15 cellular contexts compared by ENCODE assay signal in genomic region chr12:54240971-54241588, GRCh38. TPM values are rescaled to one million over a fixed set of nuclear protein-coding genes. Genes with fewer than 3 reads are reported as not detected.
DNase-seq lines count a peak whose midpoint lies in the region; ATAC-seq and TF ChIP-seq lines count a peak whose summit lies in the region.
"Had no signal": no experiment of that assay in that cellular context is flagged by ENCODE, and none has a peak within 500 bp of the region (broad histone marks: within the 10 kb centered on the region; RNA-seq: fewer than 3 reads in every experiment).

No MANE protein-coding gene starts in this region.

- peaks cover 0 to 79% of the 10 kb centered on the region in 2 donors for H3K36me3 ChIP-seq in left lung

- intact Hi-C loops in left lung (cut with DNase I) = no loop called here

- H3K9me3 Mint-ChIP-seq in brain = no peaks in the 10 kb centered on the region

- TF ChIP-seq CTCF in GM13977 (IDR thresholded peaks at IDR 0.05; ENCODE audit: extremely low read depth, insufficient read depth, missing control alignments) (no peak), brain (conservative IDR thresholded peaks at IDR 0.05) (no peak), left lung (IDR thresholded peaks at IDR 0.05) (no peak)

- DNase-seq in GM13977 (ENCODE audit: low spot score) (peak; percentile 62), left lung (no peak), hippocampal formation (lab: John Stamatoyannopoulos, UW) (no peak), NCI-H2029 (lab: John Stamatoyannopoulos, UW) (no peak)
- DNase-seq: activated CD8-positive, alpha-beta memory T cell treated with anti-CD3 and anti-CD28 coated beads, Interleukin-2, amount 50 U/mL, for 48 hours; central memory CD4-positive, alpha-beta T cell; COR-L47; NCI-H1417 treated with DMSO at 0.1 percent for 48 hours; stimulated activated CD4-positive, alpha-beta T cell treated with anti-CD3 and anti-CD28 coated beads, Interleukin-4, amount 100 ng/mL, for 24 hours had no signal

- H3K27me3 ChIP-seq in left lung = no peaks in the 10 kb centered on the region
- H3K27me3 ChIP-seq: esophagus muscularis mucosa had no signal

- no peak overlapping the region for H3K4me3 ChIP-seq in left lung
- H3K4me3 ChIP-seq: esophagus muscularis mucosa had no signal

- H3K27me3 Mint-ChIP-seq in brain = no peaks in the 10 kb centered on the region

- peaks cover 72% of the 10 kb centered on the region for H3K36me3 Mint-ChIP-seq in brain

- no peak overlapping the region for H3K4me3 Mint-ChIP-seq in brain

- peaks cover 22% of the 10 kb centered on the region for H3K4me1 Mint-ChIP-seq in brain

- no peaks in the 10 kb centered on the region for H3K9me3 ChIP-seq in left lung
- H3K9me3 ChIP-seq: esophagus muscularis mucosa had no signal

- no peaks in the 10 kb centered on the region for H3K4me1 ChIP-seq in left lung
- H3K4me1 ChIP-seq: esophagus muscularis mucosa had no signal

- in situ Hi-C loops in GM13977 (cut with MboI; ENCODE audit: low pct_unique_long_range_greater_than_20kb, low sequenced_read_pairs, unreplicated experiment) = no loop called here

- peak overlapping the region in 3 of 5 experiments; percentile 25 to 91 (median 59) for H3K27ac Mint-ChIP-seq in brain

- ATAC-seq in GM19043 (IDR thresholded peaks at IDR 0.05; ENCODE audit: low read depth, unreplicated experiment) (peak; percentile 43), HG03457 (IDR thresholded peaks at IDR 0.05; ENCODE audit: unreplicated experiment) (peak; percentile 60), HG03196 (IDR thresholded peaks at IDR 0.05; ENCODE audit: unreplicated experiment) (no peak), left lung (no peak)

- H3K27ac ChIP-seq in left lung = no peak overlapping the region
- H3K27ac ChIP-seq: esophagus muscularis mucosa had no signal

RNA-seq across cellular contexts. Expression of gene CBX5, which starts 38.8 kb away (rescaled TPM):
- 44.7 TPM for polyA plus RNA-seq in brain (ENCODE audit: insufficient read depth, low read depth, low replicate concordance)
- 10 to 100 TPM; 69.8 to 72.2 TPM for total RNA-seq in left lung

RNA-seq across cellular contexts. Expression of gene HNRNPA1, which starts 39.4 kb away (rescaled TPM):
- polyA plus RNA-seq in brain (ENCODE audit: insufficient read depth, low read depth, low replicate concordance) = 1,157 TPM
- total RNA-seq in left lung = 100 to 1,000 TPM; 652 to 783 TPM

RNA-seq across cellular contexts. Expression of gene SMUG1, which starts 52.3 kb away (rescaled TPM):
- polyA plus RNA-seq in brain (ENCODE audit: insufficient read depth, low read depth, low replicate concordance) = 28.9 TPM
- total RNA-seq in left lung = 10 to 100 TPM; 28.8 to 32.8 TPM

RNA-seq across cellular contexts. Expression of gene NFE2, which starts 59.7 kb away (rescaled TPM):
- 0.83 TPM for polyA plus RNA-seq in brain (ENCODE audit: insufficient read depth, low read depth, low replicate concordance)
- 10 to 100 TPM in 1 of 2 donors, 1 to 10 TPM in 1; 2.9 to 21.3 TPM for total RNA-seq in left lung
- total RNA-seq: T-helper 2 cell treated with Interferon-gamma antibody and Interleukin-4, amounts not matched to agents 100 ng/mL and 5 ng/mL, for 36 hours had no signal

Comparison
In these comparisons a context has a peak if more than half of its experiments do, and no peak if none do; other contexts are left out.
1. ATAC-seq: peak in GM19043 (single experiment) and HG03457 (single experiment); none in HG03196 (single experiment) and left lung (single experiment).